9 cellular contexts compared by ENCODE assay signal in the genomic region with DNA sequence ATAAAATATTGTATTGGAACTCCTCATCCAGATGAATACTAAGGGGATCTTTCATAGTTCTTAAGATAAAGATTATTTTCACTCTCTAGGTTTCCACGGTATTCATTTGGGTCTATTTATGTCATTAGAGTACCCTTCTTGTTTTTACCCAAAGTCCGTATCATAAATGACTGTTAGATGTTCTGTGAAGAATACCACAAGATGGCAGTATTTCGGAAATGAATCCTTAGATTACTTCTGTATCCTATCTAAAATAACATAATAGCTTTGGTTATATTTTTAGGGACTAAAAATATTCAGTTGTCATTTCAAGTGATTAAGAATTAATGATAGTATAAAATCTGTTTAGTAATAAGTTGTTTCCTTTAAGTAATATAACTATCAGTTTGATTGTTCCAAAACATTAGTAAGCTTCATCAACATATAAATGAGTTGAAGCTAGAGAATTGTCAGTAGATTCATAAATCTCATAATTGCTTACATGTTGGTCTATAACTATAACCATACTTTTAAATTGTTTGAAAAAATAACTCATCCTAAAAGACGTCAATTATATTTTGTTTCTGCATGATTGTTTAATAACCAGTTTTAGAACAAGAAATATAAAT.
DNase-seq lines count a peak whose midpoint lies in the region; ATAC-seq, FAIRE-seq and TF ChIP-seq lines count a peak whose summit lies in the region.
"Had no signal": no experiment of that assay in that cellular context is flagged by ENCODE, and none has a peak within 500 bp of the region (broad histone marks: within the 10 kb centered on the region; RNA-seq: fewer than 3 reads in every experiment).

No MANE protein-coding gene starts in this region.

- intact Hi-C loops in mammary epithelial cell (cut with micrococcal nuclease), result loop anchor here (1.0 to 2.0 kb wide), 3 partner anchors 337 to 789 kb away; no protein-coding TSS in a partner anchor

- H3K79me2 ChIP-seq in mammary epithelial cell (ENCODE audit: insufficient read depth, low read length), result no peaks in the 10 kb centered on the region
- H3K79me2 ChIP-seq: parathyroid adenoma had no signal

- H3K27me3 ChIP-seq in mammary epithelial cell (ENCODE audit: insufficient read depth, low read length), result no peaks in the 10 kb centered on the region

- POLR2A ChIA-PET in T-cell (lab: Charles Lee), result no interaction called here

- H3K4me2 ChIP-seq in mammary epithelial cell (ENCODE audit: insufficient read depth, low read depth, low read length), result no peak overlapping the region

- H3K27ac Mint-ChIP-seq in T-cell, result no peak overlapping the region

- ATAC-seq in HG02981 (IDR thresholded peaks at IDR 0.05; ENCODE audit: unreplicated experiment) (peak; percentile 54), HG03521 (IDR thresholded peaks at IDR 0.05; ENCODE audit: unreplicated experiment) (no peak), T-cell (replicated peaks in 1 of 4) (no peak), HG03039 (IDR thresholded peaks at IDR 0.05; ENCODE audit: unreplicated experiment) (no peak)

- no peak overlapping the region for H3K4me3 ChIP-seq in mammary epithelial cell (replicated peaks in 1 of 3; ENCODE audit: insufficient read depth in 1 of 3, low read depth in 2 of 3, low read length in 3 of 3)

- H3K9me3 Mint-ChIP-seq in T-cell, result peaks cover 0 to 8% (median 0%) of the 10 kb centered on the region in 3 donors

- no peaks in the 10 kb centered on the region for H4K20me1 ChIP-seq in mammary epithelial cell (ENCODE audit: insufficient read depth, low read length)

- BruUV-seq in mammary epithelial cell (replicated peaks; lab: Mats Ljungman, UMichigan), result no TSS peak

- no peak overlapping the region for H3K4me3 Mint-ChIP-seq in T-cell

- H3K9ac ChIP-seq in mammary epithelial cell (ENCODE audit: insufficient read depth, low read length), result no peak overlapping the region
- H3K9ac ChIP-seq: parathyroid adenoma had no signal

- H2AFZ ChIP-seq in mammary epithelial cell (ENCODE audit: low read depth, low read length), result no peak overlapping the region
- H2AFZ ChIP-seq: parathyroid adenoma had no signal

- FAIRE-seq in GM18507 (lab: Jason Lieb, UNC), result peak; percentile 45

- no peaks in the 10 kb centered on the region for H3K27me3 Mint-ChIP-seq in T-cell

- no peaks in the 10 kb centered on the region for H3K9me3 ChIP-seq in mammary epithelial cell (replicated peaks; ENCODE audit: insufficient read depth, low read length)

- no peaks in the 10 kb centered on the region for H3K4me1 Mint-ChIP-seq in T-cell

- dilution Hi-C loops in mammary epithelial cell (cut with HindIII; ENCODE audit: low sequenced_read_pairs), result no loop called here

- WGBS in mammary epithelial cell (ENCODE audit: low coverage, missing lambda C conversion rate), result 7% methylated on average over 4 of the region's 4 CpGs

- no peaks in the 10 kb centered on the region for H3K4me1 ChIP-seq in mammary epithelial cell (ENCODE audit: insufficient read depth, low read length)
- H3K4me1 ChIP-seq: parathyroid adenoma had no signal

- CTCF ChIA-PET in mammary epithelial cell (lab: Charles Lee; ENCODE audit: low non-redundant PET), result interaction anchor here (0.6 to 0.8 kb wide), 4 partner anchors 22 to 789 kb away, joined by 3 to 6 read pairs (median 4); no protein-coding TSS in a partner anchor
- CTCF ChIA-PET in T-cell (lab: Charles Lee), result interaction anchor here in 1 of 2 donors (0.7 kb wide), 1 partner anchor 20 kb away, joined by 3 read pairs; no protein-coding TSS in a partner anchor

- no peaks in the 10 kb centered on the region for H3K36me3 ChIP-seq in mammary epithelial cell (ENCODE audit: insufficient read depth, low read length)

- in situ Hi-C loops in mammary epithelial cell (cut with MboI; ENCODE audit: low sequenced_read_pairs in 2 of 2), result loop anchor here (25.0 kb wide), 2 partner anchors 327 to 627 kb away; a partner anchor contains a TSS

- TF ChIP-seq CTCF in mammary epithelial cell (conservative IDR thresholded peaks at IDR 0.05 in 1 of 2, IDR thresholded peaks at IDR 0.05 in 1 of 2; ENCODE audit: extremely low read depth in 1 of 2, insufficient read depth in 1 of 2, low read depth in 1 of 2, low read length in 2 of 2), result peak; percentile 33 to 55

- no peaks in the 10 kb centered on the region for H3K36me3 Mint-ChIP-seq in T-cell

- no peak overlapping the region for H3K27ac ChIP-seq in mammary epithelial cell (ENCODE audit: insufficient read depth, low read depth, low read length)
- H3K27ac ChIP-seq: parathyroid adenoma had no signal

- DNase-seq in GM18507 (ENCODE audit: extremely low spot score, insufficient read length, low read depth) (no peak), NCI-H446 treated with DMSO at 0.1 percent for 48 hours (lab: John Stamatoyannopoulos, UW) (peak; percentile 41), mammary epithelial cell (peak; percentile 2), middle frontal gyrus (ENCODE audit: extremely low spot score, low spot score) (peak; percentile 26), T-cell (no peak)

Comparison
In these comparisons a context has a peak if more than half of its experiments do, and no peak if none do; other contexts are left out.
1. DNase-seq: peak in NCI-H446 treated with DMSO at 0.1 percent for 48 hours (single experiment), mammary epithelial cell (single experiment) and middle frontal gyrus (single experiment); none in GM18507 (single experiment) and T-cell (0 of 34).